1 cellular context compared by ENCODE assay signal in the genomic region with DNA sequence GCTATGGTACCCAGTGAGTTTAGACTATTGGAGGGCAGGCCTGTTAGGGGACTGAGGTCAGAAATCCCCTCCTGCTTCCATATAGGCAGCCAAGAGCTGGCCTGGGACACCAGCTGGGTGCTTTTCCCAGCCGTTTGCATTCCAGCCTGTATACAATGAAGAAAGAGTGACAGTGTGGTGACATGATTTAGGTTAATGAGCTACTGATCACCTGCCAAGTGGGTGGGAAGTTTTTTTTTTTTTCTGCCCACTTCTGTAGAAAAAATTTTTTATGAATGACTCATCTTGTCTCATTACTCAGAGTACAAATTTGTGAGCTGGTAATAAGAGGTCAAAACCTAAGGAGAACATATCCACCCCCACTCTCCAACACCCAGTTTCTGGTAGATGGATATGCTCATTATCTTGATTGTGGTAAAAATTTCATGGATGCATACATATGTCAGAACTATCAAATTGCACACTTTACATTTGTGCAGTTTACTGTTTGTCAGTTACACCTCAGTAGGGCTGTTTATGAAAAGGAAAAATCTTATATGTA.
TF ChIP-seq lines count a peak whose summit lies in the region.

No MANE protein-coding gene starts in this region.

TF ChIP-seq in GM12878, 131 proteins besides CTCF, POLR2A, EP300 and RAD21 (continues in another document):
- no peak for TF ChIP-seq SMC3 (IDR thresholded peaks at IDR 0.05; ENCODE audit: borderline replicate concordance, low read length)
- peak; percentile 72 for TF ChIP-seq NR2F1 (conservative IDR thresholded peaks at IDR 0.05)
- peak; percentile 39; the same call in 1 of the 2 replicates for TF ChIP-seq IRF4 (IDR thresholded peaks at IDR 0.05; ENCODE audit: low read depth, low read length)
- no peak for TF ChIP-seq RFX5 (IDR thresholded peaks at IDR 0.05; ENCODE audit: low read depth, low read length)
- TF ChIP-seq SIX5 (IDR thresholded peaks at IDR 0.05; ENCODE audit: low read depth, low read length, severe bottlenecking) = no peak
- no peak for TF ChIP-seq NFYA (IDR thresholded peaks at IDR 0.05; ENCODE audit: borderline replicate concordance, low read depth, low read length)
- TF ChIP-seq ETV6 (conservative IDR thresholded peaks at IDR 0.05 in 1 of 2, IDR thresholded peaks at IDR 0.05 in 1 of 2; ENCODE audit: borderline replicate concordance in 1 of 2, low read depth in 1 of 2) = no peak
- TF ChIP-seq NRF1 (conservative IDR thresholded peaks at IDR 0.05; ENCODE audit: low read depth, low read length) = no peak
- TF ChIP-seq NR2C1 (IDR thresholded peaks at IDR 0.05) = no peak
- TF ChIP-seq, protein P1, sequence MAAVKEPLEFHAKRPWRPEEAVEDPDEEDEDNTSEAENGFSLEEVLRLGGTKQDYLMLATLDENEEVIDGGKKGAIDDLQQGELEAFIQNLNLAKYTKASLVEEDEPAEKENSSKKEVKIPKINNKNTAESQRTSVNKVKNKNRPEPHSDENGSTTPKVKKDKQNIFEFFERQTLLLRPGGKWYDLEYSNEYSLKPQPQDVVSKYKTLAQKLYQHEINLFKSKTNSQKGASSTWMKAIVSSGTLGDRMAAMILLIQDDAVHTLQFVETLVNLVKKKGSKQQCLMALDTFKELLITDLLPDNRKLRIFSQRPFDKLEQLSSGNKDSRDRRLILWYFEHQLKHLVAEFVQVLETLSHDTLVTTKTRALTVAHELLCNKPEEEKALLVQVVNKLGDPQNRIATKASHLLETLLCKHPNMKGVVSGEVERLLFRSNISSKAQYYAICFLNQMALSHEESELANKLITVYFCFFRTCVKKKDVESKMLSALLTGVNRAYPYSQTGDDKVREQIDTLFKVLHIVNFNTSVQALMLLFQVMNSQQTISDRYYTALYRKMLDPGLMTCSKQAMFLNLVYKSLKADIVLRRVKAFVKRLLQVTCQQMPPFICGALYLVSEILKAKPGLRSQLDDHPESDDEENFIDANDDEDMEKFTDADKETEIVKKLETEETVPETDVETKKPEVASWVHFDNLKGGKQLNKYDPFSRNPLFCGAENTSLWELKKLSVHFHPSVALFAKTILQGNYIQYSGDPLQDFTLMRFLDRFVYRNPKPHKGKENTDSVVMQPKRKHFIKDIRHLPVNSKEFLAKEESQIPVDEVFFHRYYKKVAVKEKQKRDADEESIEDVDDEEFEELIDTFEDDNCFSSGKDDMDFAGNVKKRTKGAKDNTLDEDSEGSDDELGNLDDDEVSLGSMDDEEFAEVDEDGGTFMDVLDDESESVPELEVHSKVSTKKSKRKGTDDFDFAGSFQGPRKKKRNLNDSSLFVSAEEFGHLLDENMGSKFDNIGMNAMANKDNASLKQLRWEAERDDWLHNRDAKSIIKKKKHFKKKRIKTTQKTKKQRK (IDR thresholded peaks at IDR 0.05; ENCODE audit: low read depth, low read length) = no peak
- no peak for TF ChIP-seq SRF (IDR thresholded peaks at IDR 0.05; ENCODE audit: low read depth in 2 of 2, low read length in 2 of 2)
- TF ChIP-seq ZNF622 (IDR thresholded peaks at IDR 0.05) = no peak
- no peak for TF ChIP-seq STAT3 (IDR thresholded peaks at IDR 0.05; ENCODE audit: low read depth, low read length)
- no peak for TF ChIP-seq ZNF24 (IDR thresholded peaks at IDR 0.05)
- no peak for TF ChIP-seq ZSCAN29 (IDR thresholded peaks at IDR 0.05)
- TF ChIP-seq MEF2B (IDR thresholded peaks at IDR 0.05; ENCODE audit: partially characterized antibody, poor library complexity, severe bottlenecking) = no peak
- TF ChIP-seq POU2F2 (IDR thresholded peaks at IDR 0.05; ENCODE audit: borderline replicate concordance, low read depth, low read length) = 0 out of 3 replicates have a peak, but pooled peaks have one; percentile 22
- no peak for TF ChIP-seq ASH2L (IDR thresholded peaks at IDR 0.05; ENCODE audit: borderline replicate concordance, low read depth)
- TF ChIP-seq CHD1 (IDR thresholded peaks at IDR 0.05; ENCODE audit: low read depth, low read length) = no peak
- TF ChIP-seq, protein P2, sequence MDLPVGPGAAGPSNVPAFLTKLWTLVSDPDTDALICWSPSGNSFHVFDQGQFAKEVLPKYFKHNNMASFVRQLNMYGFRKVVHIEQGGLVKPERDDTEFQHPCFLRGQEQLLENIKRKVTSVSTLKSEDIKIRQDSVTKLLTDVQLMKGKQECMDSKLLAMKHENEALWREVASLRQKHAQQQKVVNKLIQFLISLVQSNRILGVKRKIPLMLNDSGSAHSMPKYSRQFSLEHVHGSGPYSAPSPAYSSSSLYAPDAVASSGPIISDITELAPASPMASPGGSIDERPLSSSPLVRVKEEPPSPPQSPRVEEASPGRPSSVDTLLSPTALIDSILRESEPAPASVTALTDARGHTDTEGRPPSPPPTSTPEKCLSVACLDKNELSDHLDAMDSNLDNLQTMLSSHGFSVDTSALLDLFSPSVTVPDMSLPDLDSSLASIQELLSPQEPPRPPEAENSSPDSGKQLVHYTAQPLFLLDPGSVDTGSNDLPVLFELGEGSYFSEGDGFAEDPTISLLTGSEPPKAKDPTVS (IDR thresholded peaks at IDR 0.05; ENCODE audit: low read depth, low read length) = no peak
- no peak for TF ChIP-seq SPI1 (IDR thresholded peaks at IDR 0.05; ENCODE audit: borderline replicate concordance, insufficient read depth, low read depth, low read length)
- TF ChIP-seq SREBF1 (IDR thresholded peaks at IDR 0.05; ENCODE audit: low read length) = no peak
- TF ChIP-seq ESRRA (IDR thresholded peaks at IDR 0.05; ENCODE audit: low read length) = no peak
- TF ChIP-seq, protein P3, sequence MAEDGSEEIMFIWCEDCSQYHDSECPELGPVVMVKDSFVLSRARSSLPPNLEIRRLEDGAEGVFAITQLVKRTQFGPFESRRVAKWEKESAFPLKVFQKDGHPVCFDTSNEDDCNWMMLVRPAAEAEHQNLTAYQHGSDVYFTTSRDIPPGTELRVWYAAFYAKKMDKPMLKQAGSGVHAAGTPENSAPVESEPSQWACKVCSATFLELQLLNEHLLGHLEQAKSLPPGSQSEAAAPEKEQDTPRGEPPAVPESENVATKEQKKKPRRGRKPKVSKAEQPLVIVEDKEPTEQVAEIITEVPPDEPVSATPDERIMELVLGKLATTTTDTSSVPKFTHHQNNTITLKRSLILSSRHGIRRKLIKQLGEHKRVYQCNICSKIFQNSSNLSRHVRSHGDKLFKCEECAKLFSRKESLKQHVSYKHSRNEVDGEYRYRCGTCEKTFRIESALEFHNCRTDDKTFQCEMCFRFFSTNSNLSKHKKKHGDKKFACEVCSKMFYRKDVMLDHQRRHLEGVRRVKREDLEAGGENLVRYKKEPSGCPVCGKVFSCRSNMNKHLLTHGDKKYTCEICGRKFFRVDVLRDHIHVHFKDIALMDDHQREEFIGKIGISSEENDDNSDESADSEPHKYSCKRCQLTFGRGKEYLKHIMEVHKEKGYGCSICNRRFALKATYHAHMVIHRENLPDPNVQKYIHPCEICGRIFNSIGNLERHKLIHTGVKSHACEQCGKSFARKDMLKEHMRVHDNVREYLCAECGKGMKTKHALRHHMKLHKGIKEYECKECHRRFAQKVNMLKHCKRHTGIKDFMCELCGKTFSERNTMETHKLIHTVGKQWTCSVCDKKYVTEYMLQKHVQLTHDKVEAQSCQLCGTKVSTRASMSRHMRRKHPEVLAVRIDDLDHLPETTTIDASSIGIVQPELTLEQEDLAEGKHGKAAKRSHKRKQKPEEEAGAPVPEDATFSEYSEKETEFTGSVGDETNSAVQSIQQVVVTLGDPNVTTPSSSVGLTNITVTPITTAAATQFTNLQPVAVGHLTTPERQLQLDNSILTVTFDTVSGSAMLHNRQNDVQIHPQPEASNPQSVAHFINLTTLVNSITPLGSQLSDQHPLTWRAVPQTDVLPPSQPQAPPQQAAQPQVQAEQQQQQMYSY (CRISPR knock-in tag; IDR thresholded peaks at IDR 0.05) = no peak
- no peak for TF ChIP-seq YY1 (IDR thresholded peaks at IDR 0.05; ENCODE audit: low read depth, low read length)
- TF ChIP-seq SIN3A (IDR thresholded peaks at IDR 0.05; ENCODE audit: low read depth, low read length) = no peak
- TF ChIP-seq, protein P4, sequence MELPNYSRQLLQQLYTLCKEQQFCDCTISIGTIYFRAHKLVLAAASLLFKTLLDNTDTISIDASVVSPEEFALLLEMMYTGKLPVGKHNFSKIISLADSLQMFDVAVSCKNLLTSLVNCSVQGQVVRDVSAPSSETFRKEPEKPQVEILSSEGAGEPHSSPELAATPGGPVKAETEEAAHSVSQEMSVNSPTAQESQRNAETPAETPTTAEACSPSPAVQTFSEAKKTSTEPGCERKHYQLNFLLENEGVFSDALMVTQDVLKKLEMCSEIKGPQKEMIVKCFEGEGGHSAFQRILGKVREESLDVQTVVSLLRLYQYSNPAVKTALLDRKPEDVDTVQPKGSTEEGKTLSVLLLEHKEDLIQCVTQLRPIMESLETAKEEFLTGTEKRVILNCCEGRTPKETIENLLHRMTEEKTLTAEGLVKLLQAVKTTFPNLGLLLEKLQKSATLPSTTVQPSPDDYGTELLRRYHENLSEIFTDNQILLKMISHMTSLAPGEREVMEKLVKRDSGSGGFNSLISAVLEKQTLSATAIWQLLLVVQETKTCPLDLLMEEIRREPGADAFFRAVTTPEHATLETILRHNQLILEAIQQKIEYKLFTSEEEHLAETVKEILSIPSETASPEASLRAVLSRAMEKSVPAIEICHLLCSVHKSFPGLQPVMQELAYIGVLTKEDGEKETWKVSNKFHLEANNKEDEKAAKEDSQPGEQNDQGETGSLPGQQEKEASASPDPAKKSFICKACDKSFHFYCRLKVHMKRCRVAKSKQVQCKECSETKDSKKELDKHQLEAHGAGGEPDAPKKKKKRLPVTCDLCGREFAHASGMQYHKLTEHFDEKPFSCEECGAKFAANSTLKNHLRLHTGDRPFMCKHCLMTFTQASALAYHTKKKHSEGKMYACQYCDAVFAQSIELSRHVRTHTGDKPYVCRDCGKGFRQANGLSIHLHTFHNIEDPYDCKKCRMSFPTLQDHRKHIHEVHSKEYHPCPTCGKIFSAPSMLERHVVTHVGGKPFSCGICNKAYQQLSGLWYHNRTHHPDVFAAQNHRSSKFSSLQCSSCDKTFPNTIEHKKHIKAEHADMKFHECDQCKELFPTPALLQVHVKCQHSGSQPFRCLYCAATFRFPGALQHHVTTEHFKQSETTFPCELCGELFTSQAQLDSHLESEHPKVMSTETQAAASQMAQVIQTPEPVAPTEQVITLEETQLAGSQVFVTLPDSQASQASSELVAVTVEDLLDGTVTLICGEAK (IDR thresholded peaks at IDR 0.05; ENCODE audit: borderline replicate concordance) = no peak
- peak; percentile 95 for TF ChIP-seq ZNF384 (IDR thresholded peaks at IDR 0.05; ENCODE audit: borderline replicate concordance, low read depth, low read length)
- no peak for TF ChIP-seq ZBED1 (IDR thresholded peaks at IDR 0.05; ENCODE audit: borderline replicate concordance)
- TF ChIP-seq PAX8 (IDR thresholded peaks at IDR 0.05) = no peak
- TF ChIP-seq, protein P5, sequence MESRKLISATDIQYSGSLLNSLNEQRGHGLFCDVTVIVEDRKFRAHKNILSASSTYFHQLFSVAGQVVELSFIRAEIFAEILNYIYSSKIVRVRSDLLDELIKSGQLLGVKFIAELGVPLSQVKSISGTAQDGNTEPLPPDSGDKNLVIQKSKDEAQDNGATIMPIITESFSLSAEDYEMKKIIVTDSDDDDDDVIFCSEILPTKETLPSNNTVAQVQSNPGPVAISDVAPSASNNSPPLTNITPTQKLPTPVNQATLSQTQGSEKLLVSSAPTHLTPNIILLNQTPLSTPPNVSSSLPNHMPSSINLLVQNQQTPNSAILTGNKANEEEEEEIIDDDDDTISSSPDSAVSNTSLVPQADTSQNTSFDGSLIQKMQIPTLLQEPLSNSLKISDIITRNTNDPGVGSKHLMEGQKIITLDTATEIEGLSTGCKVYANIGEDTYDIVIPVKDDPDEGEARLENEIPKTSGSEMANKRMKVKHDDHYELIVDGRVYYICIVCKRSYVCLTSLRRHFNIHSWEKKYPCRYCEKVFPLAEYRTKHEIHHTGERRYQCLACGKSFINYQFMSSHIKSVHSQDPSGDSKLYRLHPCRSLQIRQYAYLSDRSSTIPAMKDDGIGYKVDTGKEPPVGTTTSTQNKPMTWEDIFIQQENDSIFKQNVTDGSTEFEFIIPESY (IDR thresholded peaks at IDR 0.05) = no peak
- TF ChIP-seq, protein P6, sequence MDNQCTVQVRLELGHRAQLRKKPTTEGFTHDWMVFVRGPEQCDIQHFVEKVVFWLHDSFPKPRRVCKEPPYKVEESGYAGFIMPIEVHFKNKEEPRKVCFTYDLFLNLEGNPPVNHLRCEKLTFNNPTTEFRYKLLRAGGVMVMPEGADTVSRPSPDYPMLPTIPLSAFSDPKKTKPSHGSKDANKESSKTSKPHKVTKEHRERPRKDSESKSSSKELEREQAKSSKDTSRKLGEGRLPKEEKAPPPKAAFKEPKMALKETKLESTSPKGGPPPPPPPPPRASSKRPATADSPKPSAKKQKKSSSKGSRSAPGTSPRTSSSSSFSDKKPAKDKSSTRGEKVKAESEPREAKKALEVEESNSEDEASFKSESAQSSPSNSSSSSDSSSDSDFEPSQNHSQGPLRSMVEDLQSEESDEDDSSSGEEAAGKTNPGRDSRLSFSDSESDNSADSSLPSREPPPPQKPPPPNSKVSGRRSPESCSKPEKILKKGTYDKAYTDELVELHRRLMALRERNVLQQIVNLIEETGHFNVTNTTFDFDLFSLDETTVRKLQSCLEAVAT (IDR thresholded peaks at IDR 0.05) = no peak
- TF ChIP-seq NFXL1 (IDR thresholded peaks at IDR 0.05; ENCODE audit: borderline replicate concordance) = no peak
- TF ChIP-seq RB1 (IDR thresholded peaks at IDR 0.05; ENCODE audit: borderline replicate concordance) = no peak
- TF ChIP-seq CHD4 (IDR thresholded peaks at IDR 0.05) = no peak
- TF ChIP-seq RUNX3 (IDR thresholded peaks at IDR 0.05; ENCODE audit: low read length) = peak; percentile 71; the same call in 1 of the 2 replicates
- TF ChIP-seq TCF12 (IDR thresholded peaks at IDR 0.05; ENCODE audit: low read depth, low read length) = no peak
- TF ChIP-seq, protein P7, sequence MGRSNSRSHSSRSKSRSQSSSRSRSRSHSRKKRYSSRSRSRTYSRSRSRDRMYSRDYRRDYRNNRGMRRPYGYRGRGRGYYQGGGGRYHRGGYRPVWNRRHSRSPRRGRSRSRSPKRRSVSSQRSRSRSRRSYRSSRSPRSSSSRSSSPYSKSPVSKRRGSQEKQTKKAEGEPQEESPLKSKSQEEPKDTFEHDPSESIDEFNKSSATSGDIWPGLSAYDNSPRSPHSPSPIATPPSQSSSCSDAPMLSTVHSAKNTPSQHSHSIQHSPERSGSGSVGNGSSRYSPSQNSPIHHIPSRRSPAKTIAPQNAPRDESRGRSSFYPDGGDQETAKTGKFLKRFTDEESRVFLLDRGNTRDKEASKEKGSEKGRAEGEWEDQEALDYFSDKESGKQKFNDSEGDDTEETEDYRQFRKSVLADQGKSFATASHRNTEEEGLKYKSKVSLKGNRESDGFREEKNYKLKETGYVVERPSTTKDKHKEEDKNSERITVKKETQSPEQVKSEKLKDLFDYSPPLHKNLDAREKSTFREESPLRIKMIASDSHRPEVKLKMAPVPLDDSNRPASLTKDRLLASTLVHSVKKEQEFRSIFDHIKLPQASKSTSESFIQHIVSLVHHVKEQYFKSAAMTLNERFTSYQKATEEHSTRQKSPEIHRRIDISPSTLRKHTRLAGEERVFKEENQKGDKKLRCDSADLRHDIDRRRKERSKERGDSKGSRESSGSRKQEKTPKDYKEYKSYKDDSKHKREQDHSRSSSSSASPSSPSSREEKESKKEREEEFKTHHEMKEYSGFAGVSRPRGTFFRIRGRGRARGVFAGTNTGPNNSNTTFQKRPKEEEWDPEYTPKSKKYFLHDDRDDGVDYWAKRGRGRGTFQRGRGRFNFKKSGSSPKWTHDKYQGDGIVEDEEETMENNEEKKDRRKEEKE (IDR thresholded peaks at IDR 0.05) = no peak
- no peak for TF ChIP-seq SUPT20H (IDR thresholded peaks at IDR 0.05; ENCODE audit: borderline replicate concordance, control insufficient read depth, low read depth, low read length)
